ENCODE assay signal across 8 cellular contexts in genomic region chr1:226827968-226828513, GRCh38. TPM values are rescaled to one million over a fixed set of nuclear protein-coding genes. Genes with fewer than 3 reads are reported as not detected.
A peak's percentile ranks its signal among the peaks of the same experiment; 100 is the strongest.
DNase-seq lines count a peak whose midpoint lies in the region; ATAC-seq and TF ChIP-seq lines count a peak whose summit lies in the region.

No MANE protein-coding gene starts in this region.

- H3K4me3 ChIP-seq in GM12864 (ENCODE audit: low read depth, low read length) (peak overlapping the region; percentile 25), ovary (no peak overlapping the region), thoracic aorta (peak overlapping the region; percentile 53)

- ATAC-seq in HG02642 (IDR thresholded peaks at IDR 0.05; ENCODE audit: poor library complexity, unreplicated experiment) (peak; percentile 97), thoracic aorta (ENCODE audit: insufficient number of reproducible peaks, low FRiP score, low read depth) (peak; percentile 92)

- H3K27me3 ChIP-seq in ovary (no peaks in the 10 kb centered on the region), thoracic aorta (replicated peaks; ENCODE audit: insufficient read depth) (no peaks in the 10 kb centered on the region)

- in situ Hi-C loops in SK-MEL-5 (cut with HindIII; ENCODE audit: low pct_unique_long_range_greater_than_20kb, low sequenced_read_pairs) = no loop called here

- TF ChIP-seq POLR2A in ovary (IDR thresholded peaks at IDR 0.05) = no peak

- DNase-seq in GM12864 (ENCODE audit: low read depth) = peak; percentile 90
- DNase-seq in NCI-H1048 (lab: John Stamatoyannopoulos, UW) = peak; percentile 91
- peak; percentile 96 for DNase-seq in SK-MEL-5 (ENCODE audit: low read depth, low spot score)
- peak; percentile 95 for DNase-seq in activated naive CD4-positive, alpha-beta T cell treated with Interleukin-2 at 50 U/mL for 16 hours
- DNase-seq in glomerular visceral epithelial cell (ENCODE audit: extremely low spot score) = peak; percentile 91
- DNase-seq in ovary = peak; percentile 95 to 98 (median 97)
- peak; percentile 88 for DNase-seq in thoracic aorta (ENCODE audit: low spot score)

- H3K36me3 ChIP-seq in ovary = no peaks in the 10 kb centered on the region
- no peaks in the 10 kb centered on the region for H3K36me3 ChIP-seq in thoracic aorta

- no peak for TF ChIP-seq EP300 in ovary (IDR thresholded peaks at IDR 0.05)

- H3K27ac ChIP-seq in ovary (peak overlapping the region; percentile 15 to 69), thoracic aorta (peak overlapping the region; percentile 69 to 73)

- no peaks in the 10 kb centered on the region for H3K4me1 ChIP-seq in ovary (ENCODE audit: insufficient read depth)
- peaks cover 3 to 11% of the 10 kb centered on the region in 2 donors for H3K4me1 ChIP-seq in thoracic aorta (ENCODE audit: control insufficient read depth in 1 of 2, low read depth in 2 of 2)

- intact Hi-C loops in ovary (cut with DNase I) = loop anchor here (2.0 to 10.0 kb wide), 7 partner anchors 91 to 283 kb away; partner anchors contain the start of genes STUM (in 4 of the 4) and ITPKB (in 1 of the 4)

- 3 to 5% (median 4%) methylated on average over 19 of the region's 19 CpGs for WGBS in ovary, 3 donors

- no peaks in the 10 kb centered on the region for H3K9me3 ChIP-seq in ovary
- H3K9me3 ChIP-seq in thoracic aorta = no peaks in the 10 kb centered on the region

- TF ChIP-seq CTCF in GM12864 (IDR thresholded peaks at IDR 0.05; ENCODE audit: low read depth, low read length, missing control alignments) (peak; percentile 93), ovary (IDR thresholded peaks at IDR 0.05) (peak; percentile 78 to 93 (median 88)), thoracic aorta (IDR thresholded peaks at IDR 0.05) (peak; percentile 94)

RNA-seq across cellular contexts. Expression of gene PSEN2, which starts 42.4 kb away (rescaled TPM):
- total RNA-seq in SK-MEL-5 (2014; rRNA removed; shearing (Covaris generic)) = 79.2 and 81.6 TPM in 2 replicates
- 47.6 and 50.3 TPM in 2 replicates for polyA plus RNA-seq in SK-MEL-5 (2015; cell fraction: cytosol; rRNA removed)
- 71.5 and 96.9 TPM in 2 replicates for polyA plus RNA-seq in SK-MEL-5 (2015; cell fraction: nucleus; rRNA removed)
- total RNA-seq in ovary (10 to 100 TPM; 19.4 to 37.0 (median 27.1) TPM), thoracic aorta (10 to 100 TPM; 22.2 to 52.1 TPM)
- polyA plus RNA-seq in ovary = 10 to 100 TPM; 17.8 to 20.1 TPM
